In genomic region chr19:51915324-51915867, GRCh38 we compare ENCODE assay signal across 29 cellular contexts.
"Had no signal": no experiment of that assay in that cellular context is flagged by ENCODE, and none has a peak within 500 bp of the region (broad histone marks: within the 10 kb centered on the region; RNA-seq: fewer than 3 reads in every experiment).

No MANE protein-coding gene starts in this region.

- H3K36me3 ChIP-seq: colonic mucosa, esophagus squamous epithelium, heart right ventricle, lower lobe of right lung, ovary, spleen had no signal

- FAIRE-seq: endometrium, islet of Langerhans had no signal

- H3K36me3 Mint-ChIP-seq: type B pancreatic cell had no signal

- H3K9me3 ChIP-seq: colonic mucosa, testis had no signal

- H3K27me3 ChIP-seq: colonic mucosa, ovary, testis had no signal

- H3K4me3 ChIP-seq: colonic mucosa, esophagus squamous epithelium, heart right ventricle, left ventricle myocardium inferior, lower lobe of right lung, ovary, psoas muscle, skin epidermis, spleen, testis, tibial artery had no signal

- H3K27me3 Mint-ChIP-seq: dendritic cell treated with granulocyte-macrophage colony-stimulating factor and Interleukin-4, amounts not matched to agents 40 ng/mL and 50 ng/mL, for 4 days; stimulated activated memory B cell treated with anti-CD40 and anti-IgM and Interleukin-4, amounts not matched to agents 10 μg/mL and 1 μg/mL and 100 μg/mL, for 72 hours; type B pancreatic cell had no signal

- H3K4me3 Mint-ChIP-seq: dendritic cell treated with granulocyte-macrophage colony-stimulating factor and Interleukin-4, amounts not matched to agents 40 ng/mL and 50 ng/mL, for 4 days; naive thymus-derived CD8-positive, alpha-beta T cell; stimulated activated memory B cell treated with anti-CD40 and anti-IgM and Interleukin-4, amounts not matched to agents 10 μg/mL and 1 μg/mL and 100 μg/mL, for 72 hours; type B pancreatic cell had no signal

- DNase-seq: colonic mucosa; effector CD8-positive, alpha-beta T cell; erythroblast; esophagus squamous epithelium; foreskin melanocyte; glutamatergic neuron; heart right ventricle; hippocampal formation; left colon; left ventricle myocardium inferior; lower lobe of right lung; naive thymus-derived CD8-positive, alpha-beta T cell; occipital lobe; ovary; posterior cingulate gyrus; psoas muscle; right cardiac atrium; spleen; stimulated activated CD4-positive, alpha-beta T cell treated with anti-CD3 and anti-CD28 coated beads, Interleukin-4, amount 100 ng/mL, for 4 hours; stimulated activated naive CD8-positive, alpha-beta T cell treated with anti-CD3 and anti-CD28 coated beads, Interleukin-15, Interleukin-2, amounts not matched to agents 100 U/mL and 50 U/mL, for 24 hours; substantia nigra; testis; tibial artery had no signal

- ATAC-seq: heart right ventricle; left colon; lower lobe of right lung; naive thymus-derived CD8-positive, alpha-beta T cell; psoas muscle; right cardiac atrium; stimulated activated memory B cell treated with anti-CD40 and anti-IgM and Interleukin-4, amounts not matched to agents 10 μg/mL and 1 μg/mL and 100 μg/mL, for 72 hours; stimulated activated naive CD8-positive, alpha-beta T cell treated with anti-CD3 and anti-CD28 coated beads, Interleukin-15, Interleukin-2, amounts not matched to agents 100 U/mL and 50 U/mL, for 24 hours had no signal

- H3K27ac ChIP-seq: colonic mucosa, esophagus squamous epithelium, heart right ventricle, left ventricle myocardium inferior, lower lobe of right lung, ovary, psoas muscle, skin epidermis, spleen, testis, tibial artery had no signal

- H3K27ac Mint-ChIP-seq: dendritic cell treated with granulocyte-macrophage colony-stimulating factor and Interleukin-4, amounts not matched to agents 40 ng/mL and 50 ng/mL, for 4 days; naive thymus-derived CD8-positive, alpha-beta T cell; stimulated activated memory B cell treated with anti-CD40 and anti-IgM and Interleukin-4, amounts not matched to agents 10 μg/mL and 1 μg/mL and 100 μg/mL, for 72 hours; type B pancreatic cell had no signal

- H3K4me1 ChIP-seq: colonic mucosa, esophagus squamous epithelium, heart right ventricle, left ventricle myocardium inferior, lower lobe of right lung, psoas muscle, spleen, testis, tibial artery had no signal
